In the genomic region with DNA sequence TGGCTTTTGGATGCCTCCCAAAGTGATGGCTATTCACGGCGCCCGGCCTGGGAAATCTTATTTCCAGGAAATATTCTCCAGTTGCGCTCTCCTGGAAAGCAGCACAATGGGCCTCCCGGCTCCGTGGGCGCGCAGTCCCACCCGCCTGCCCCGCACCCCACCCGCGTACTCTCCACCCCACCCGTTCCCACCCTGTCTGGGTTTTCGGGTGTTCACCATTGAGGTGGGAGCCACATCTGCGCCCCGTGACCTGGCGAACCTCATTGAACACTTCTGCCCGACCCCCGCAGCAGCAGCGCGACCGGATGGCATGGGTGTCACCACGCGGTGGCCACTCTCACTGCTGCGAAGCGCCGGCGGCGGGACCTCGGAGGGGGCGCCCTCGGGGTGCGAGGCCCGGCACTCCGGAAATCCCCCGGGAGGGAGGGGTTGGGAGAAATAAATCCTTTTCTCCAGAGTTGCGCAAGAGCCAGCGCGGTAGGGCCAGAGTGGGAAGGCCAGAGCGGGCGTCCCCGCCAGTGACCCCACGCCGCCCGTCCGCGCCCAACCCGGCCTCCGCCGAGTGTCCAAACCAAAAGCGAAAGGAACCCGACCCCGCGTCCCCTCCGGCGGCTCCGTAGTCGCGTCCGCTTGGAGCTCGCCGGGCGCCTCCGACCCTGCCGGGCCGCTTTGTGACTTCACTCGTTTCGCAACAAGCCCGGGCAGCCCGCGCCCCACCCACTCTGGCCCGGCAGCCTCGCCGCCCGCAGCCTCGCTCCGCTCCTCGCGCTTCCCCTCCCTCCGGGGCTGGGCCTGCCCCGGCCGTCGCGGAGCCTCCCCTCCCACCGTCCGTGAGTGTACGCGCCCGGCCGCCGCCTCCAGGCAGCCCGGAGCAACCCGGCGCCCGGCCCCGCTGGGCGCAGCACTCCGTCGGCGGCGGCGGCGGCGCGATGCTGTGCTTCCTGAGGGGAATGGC, we compare ENCODE assay signal across 8 cellular contexts. TPM values are rescaled to one million over a fixed set of nuclear protein-coding genes. Genes with fewer than 3 reads are reported as not detected.
DNase-seq lines count a peak whose midpoint lies in the region; ATAC-seq and TF ChIP-seq lines count a peak whose summit lies in the region.

A gene with protein sequence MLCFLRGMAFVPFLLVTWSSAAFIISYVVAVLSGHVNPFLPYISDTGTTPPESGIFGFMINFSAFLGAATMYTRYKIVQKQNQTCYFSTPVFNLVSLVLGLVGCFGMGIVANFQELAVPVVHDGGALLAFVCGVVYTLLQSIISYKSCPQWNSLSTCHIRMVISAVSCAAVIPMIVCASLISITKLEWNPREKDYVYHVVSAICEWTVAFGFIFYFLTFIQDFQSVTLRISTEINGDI (plus strand): TSS at position 720 of the 955 bp plus-strand sequence. CDS start 210 bp downstream, at position 930.

- WGBS in gastroesophageal sphincter (ENCODE audit: low coverage in 1 of 2), 2 donors: 0% methylated on average over 9 of the region's 105 CpGs; no CpG with 5 or more reads in 1 of the 2 donors

- no peak for TF ChIP-seq EP300 in gastroesophageal sphincter (IDR thresholded peaks at IDR 0.05)

- H3K36me3 Mint-ChIP-seq in activated naive CD4-positive, alpha-beta T cell treated with anti-CD3 and anti-CD28 coated beads, Interleukin-2, amount 10 ng/mL, durations not matched to agents 7 days and 5 days: no peaks in the 10 kb centered on the region

- H3K4me1 Mint-ChIP-seq in activated naive CD4-positive, alpha-beta T cell treated with anti-CD3 and anti-CD28 coated beads, Interleukin-2, amount 10 ng/mL, durations not matched to agents 7 days and 5 days: peaks cover 20% of the 10 kb centered on the region

- peak; percentile 86 to 87 for TF ChIP-seq POLR2A in gastroesophageal sphincter (IDR thresholded peaks at IDR 0.05)

- H3K9me3 ChIP-seq in SJCRH30 (replicated peaks): no peaks in the 10 kb centered on the region
- H3K9me3 ChIP-seq in gastroesophageal sphincter: no peaks in the 10 kb centered on the region
- H3K9me3 ChIP-seq in neutrophil: no peaks in the 10 kb centered on the region

- peak in 2 of 4 experiments; percentile 4 to 37 for TF ChIP-seq CTCF in gastroesophageal sphincter (IDR thresholded peaks at IDR 0.05)
- peak; percentile 43 for TF ChIP-seq CTCF in neutrophil (IDR thresholded peaks at IDR 0.05)
- TF ChIP-seq CTCF in subcutaneous adipose tissue (IDR thresholded peaks at IDR 0.05; ENCODE audit: low read depth): no peak

- peak; percentile 85 for ATAC-seq in GM21360 (IDR thresholded peaks at IDR 0.05; ENCODE audit: unreplicated experiment)
- peak; percentile 96 for ATAC-seq in gastroesophageal sphincter

- peak; percentile 10 for DNase-seq in DMS153 treated with DMSO at 0.1 percent for 48 hours (lab: John Stamatoyannopoulos, UW; ENCODE audit: unreplicated experiment)
- DNase-seq in HT1080 (ENCODE audit: low read depth): peak; percentile 88
- DNase-seq in SJCRH30: peak; percentile 52 to 55
- DNase-seq in activated naive CD4-positive, alpha-beta T cell treated with anti-CD3 and anti-CD28 coated beads, Interleukin-2, amount 10 ng/mL, durations not matched to agents 7 days and 5 days: peak; percentile 86

- H3K9me3 Mint-ChIP-seq in activated naive CD4-positive, alpha-beta T cell treated with anti-CD3 and anti-CD28 coated beads, Interleukin-2, amount 10 ng/mL, durations not matched to agents 7 days and 5 days: no peaks in the 10 kb centered on the region

- peaks cover 4% of the 10 kb centered on the region for H3K27me3 Mint-ChIP-seq in activated naive CD4-positive, alpha-beta T cell treated with anti-CD3 and anti-CD28 coated beads, Interleukin-2, amount 10 ng/mL, durations not matched to agents 7 days and 5 days

- H3K36me3 ChIP-seq in SJCRH30: no peaks in the 10 kb centered on the region
- no peaks in the 10 kb centered on the region for H3K36me3 ChIP-seq in gastroesophageal sphincter
- no peaks in the 10 kb centered on the region for H3K36me3 ChIP-seq in neutrophil

- H3K4me1 ChIP-seq in SJCRH30: no peaks in the 10 kb centered on the region
- H3K4me1 ChIP-seq in gastroesophageal sphincter: peaks cover 0 to 37% (median 0%) of the 10 kb centered on the region in 3 donors
- H3K4me1 ChIP-seq in neutrophil (ENCODE audit: control insufficient read depth in 1 of 2, insufficient read depth in 1 of 2, low read depth in 1 of 2, low read length in 1 of 2): peaks cover 44 to 56% of the 10 kb centered on the region in 2 experiments

- no peak within 1 kb of the TSS; the same call in 1 of the 2 replicates for H3K27ac ChIP-seq in SJCRH30
- peak within 1 kb of the TSS; percentile 90 to 99 (median 97) for H3K27ac ChIP-seq in gastroesophageal sphincter
- H3K27ac ChIP-seq in neutrophil: peak within 1 kb of the TSS; percentile 94

- H3K27me3 ChIP-seq in SJCRH30 (no peaks in the 10 kb centered on the region), gastroesophageal sphincter (no peaks in the 10 kb centered on the region), neutrophil (no peaks in the 10 kb centered on the region)

- peak within 1 kb of the TSS; percentile 89 for H3K27ac Mint-ChIP-seq in activated naive CD4-positive, alpha-beta T cell treated with anti-CD3 and anti-CD28 coated beads, Interleukin-2, amount 10 ng/mL, durations not matched to agents 7 days and 5 days

- H3K4me3 Mint-ChIP-seq in activated naive CD4-positive, alpha-beta T cell treated with anti-CD3 and anti-CD28 coated beads, Interleukin-2, amount 10 ng/mL, durations not matched to agents 7 days and 5 days: peak within 1 kb of the TSS; percentile 87

- CTCF ChIA-PET in activated naive CD4-positive, alpha-beta T cell treated with anti-CD3 and anti-CD28 coated beads, Interleukin-2, amount 10 ng/mL, durations not matched to agents 7 days and 5 days (lab: Charles Lee): no interaction called here

- H3K4me3 ChIP-seq in SJCRH30 (peak within 1 kb of the TSS; percentile 62), gastroesophageal sphincter (peak within 1 kb of the TSS; percentile 72 to 95), neutrophil (ENCODE audit: low read depth in 1 of 2, low read length in 1 of 2) (peak within 1 kb of the TSS; percentile 85 to 93)

RNA-seq across cellular contexts. Expression of the gene that starts here (rescaled TPM):
- 11.0 and 20.8 TPM in 2 replicates for total RNA-seq in HT1080 (2014; rRNA removed; shearing (Covaris generic))
- 25.4 and 38.7 TPM in 2 replicates for polyA plus RNA-seq in HT1080 (2015; cell fraction: cytosol; rRNA removed)
- 11.2 and 14.2 TPM in 2 replicates for polyA plus RNA-seq in HT1080 (2015; cell fraction: nucleus; rRNA removed)
- total RNA-seq in SJCRH30 (2014; rRNA removed; shearing (Covaris generic)): 0.08 and 0.12 TPM in 2 replicates
- 10 to 100 TPM; 13.2 to 29.1 (median 21.2) TPM for total RNA-seq in gastroesophageal sphincter
- 10 to 100 TPM; 14.3 to 52.8 (median 34.4) TPM for total RNA-seq in subcutaneous adipose tissue

Comparison
In these comparisons a context has a peak if more than half of its experiments do, and no peak if none do; other contexts are left out.
1. RNA of the gene that starts here (total RNA-seq): 14.3 to 52.8 TPM in subcutaneous adipose tissue, 13.2 to 29.1 TPM in gastroesophageal sphincter and 11.0 to 20.8 TPM in HT1080; 0.08 to 0.12 TPM in SJCRH30; every median in the first group is over 10 times any median in the second.
2. Peak in DNase-seq and H3K4me3 ChIP-seq in SJCRH30; RNA of the gene not detected or under 1 TPM.
3. DNase-seq: peak in every context shown above with its lines; median percentile 88 in HT1080; 86 in activated naive CD4-positive, alpha-beta T cell treated with anti-CD3 and anti-CD28 coated beads, Interleukin-2, amount 10 ng/mL, durations not matched to agents 7 days and 5 days; 54 in SJCRH30; 10 in DMS153 treated with DMSO at 0.1 percent for 48 hours.
4. Peak in every context shown above with its lines, with median percentiles within 50 percentile points of each other: H3K4me3 ChIP-seq.